ENCODE assay signal across 22 cellular contexts in the genomic region with DNA sequence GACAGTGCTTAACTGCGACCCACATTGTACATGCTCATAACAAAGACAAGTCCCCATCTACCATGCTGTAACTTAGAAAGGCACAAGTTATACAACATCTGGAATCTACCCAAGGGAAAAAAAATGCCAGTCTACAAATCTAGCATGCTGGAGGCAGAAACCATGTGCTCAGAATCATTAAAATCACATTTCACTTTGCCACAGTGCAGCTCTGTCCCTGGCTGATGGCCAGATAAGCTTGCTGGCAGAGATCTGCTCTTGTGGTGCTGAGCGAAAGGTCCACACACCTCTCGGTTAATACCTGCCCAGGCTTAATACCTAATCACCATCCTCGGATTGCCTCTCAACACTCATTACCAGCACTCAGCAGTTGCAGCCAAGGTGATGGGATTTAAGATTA.
DNase-seq lines count a peak whose midpoint lies in the region; FAIRE-seq and TF ChIP-seq lines count a peak whose summit lies in the region.
"Had no signal": no experiment of that assay in that cellular context is flagged by ENCODE, and none has a peak within 500 bp of the region (broad histone marks: within the 10 kb centered on the region; RNA-seq: fewer than 3 reads in every experiment).

No MANE protein-coding gene starts in this region.

- no peak overlapping the region for H3K9ac ChIP-seq in kidney (ENCODE audit: low read length in 2 of 2)
- H3K9ac ChIP-seq: KMS-11 had no signal

- intact Hi-C loops in kidney (cut with DNase I), result no loop called here

- no peak for TF ChIP-seq CTCF in kidney (IDR thresholded peaks at IDR 0.05; ENCODE audit: borderline replicate concordance, extremely low read depth, insufficient read depth)
- no peak for TF ChIP-seq CTCF in endothelial cell (IDR thresholded peaks at IDR 0.05; ENCODE audit: unreplicated experiment)

- H3K9me3 Mint-ChIP-seq in endothelial cell (ENCODE audit: unreplicated experiment), result no peaks in the 10 kb centered on the region
- H3K9me3 Mint-ChIP-seq: activated naive CD4-positive, alpha-beta T cell treated with anti-CD3 and anti-CD28 coated beads, Interleukin-2, amount 50 U/mL, for 24 hours had no signal

- H3K4me3 ChIP-seq in kidney (ENCODE audit: low read length in 2 of 2), result no peak overlapping the region
- H3K4me3 ChIP-seq: ascending aorta, left ventricle myocardium inferior, SJCRH30, suprapubic skin, uterus had no signal

- H3K4me3 Mint-ChIP-seq in endothelial cell (ENCODE audit: unreplicated experiment), result no peak overlapping the region
- H3K4me3 Mint-ChIP-seq: activated naive CD4-positive, alpha-beta T cell treated with anti-CD3 and anti-CD28 coated beads, Interleukin-2, amount 50 U/mL, for 24 hours; T-helper 17 cell had no signal

- no peaks in the 10 kb centered on the region for H3K9me3 ChIP-seq in kidney (ENCODE audit: control insufficient read depth in 1 of 2, low read length in 2 of 2)
- H3K9me3 ChIP-seq: ascending aorta, left ventricle myocardium inferior, SJCRH30, suprapubic skin, uterus had no signal

- FAIRE-seq in kidney (lab: Jason Lieb, UNC), result peak; percentile 6
- FAIRE-seq: GM12891 had no signal

- peaks cover 3 to 9% of the 10 kb centered on the region in 2 donors for H3K4me1 ChIP-seq in kidney (ENCODE audit: control insufficient read depth in 1 of 2, insufficient read depth in 1 of 2, low read depth in 1 of 2, low read length in 2 of 2)
- H3K4me1 ChIP-seq: ascending aorta, left ventricle myocardium inferior, SJCRH30, suprapubic skin, uterus had no signal

- H3K27ac Mint-ChIP-seq in endothelial cell (ENCODE audit: unreplicated experiment), result no peak overlapping the region
- H3K27ac Mint-ChIP-seq: activated naive CD4-positive, alpha-beta T cell treated with anti-CD3 and anti-CD28 coated beads, Interleukin-2, amount 50 U/mL, for 24 hours; T-helper 17 cell had no signal

- H3K27ac ChIP-seq in kidney (ENCODE audit: low read depth in 2 of 2, low read length in 2 of 2), result no peak overlapping the region
- H3K27ac ChIP-seq: ascending aorta, epithelial cell of prostate, KMS-11, left ventricle myocardium inferior, SJCRH30, suprapubic skin, uterus had no signal

- H3K27me3 Mint-ChIP-seq in endothelial cell (ENCODE audit: unreplicated experiment), result peaks cover 4% of the 10 kb centered on the region

- peaks cover 3% of the 10 kb centered on the region for H3K36me3 Mint-ChIP-seq in endothelial cell (ENCODE audit: low read depth, unreplicated experiment)

- peak; percentile 90 for DNase-seq in DMS79 (lab: John Stamatoyannopoulos, UW)
- peak; percentile 10 for DNase-seq in NCI-H128 (lab: John Stamatoyannopoulos, UW; ENCODE audit: unreplicated experiment)
- DNase-seq in NCI-H2227 (lab: John Stamatoyannopoulos, UW; ENCODE audit: unreplicated experiment), result peak; percentile 71
- no peak for DNase-seq in kidney
- no peak for DNase-seq in DMS53 (lab: John Stamatoyannopoulos, UW)
- DNase-seq in endothelial cell (ENCODE audit: low spot score), result no peak
- no peak for DNase-seq in erythroblast (lab: John Stamatoyannopoulos, UW)
- DNase-seq: activated CD4-positive, alpha-beta T cell treated with anti-CD3 and anti-CD28 coated beads for 4 hours; cerebellar nuclear complex; left ventricle myocardium inferior; NCI-H226; NK-92 treated with Interleukin-12 subunit alpha and Interleukin-12 subunit beta, amount 100 ng/mL, for 24 hours; SJCRH30; stimulated activated CD4-positive, alpha-beta T cell treated with anti-CD3 and anti-CD28 coated beads, Interleukin-1b, Interleukin-23, amount 100 ng/mL, for 48 hours; T-helper 17 cell; uterus had no signal

- H3K4me1 Mint-ChIP-seq in endothelial cell (ENCODE audit: unreplicated experiment), result no peaks in the 10 kb centered on the region
- H3K4me1 Mint-ChIP-seq: activated naive CD4-positive, alpha-beta T cell treated with anti-CD3 and anti-CD28 coated beads, Interleukin-2, amount 50 U/mL, for 24 hours had no signal

- no peak for TF ChIP-seq POLR2A in erythroblast (IDR thresholded peaks at IDR 0.05; ENCODE audit: low read length)

- H3K36me3 ChIP-seq in kidney (ENCODE audit: control insufficient read depth in 1 of 2, insufficient read depth in 2 of 2, low read length in 2 of 2), result no peaks in the 10 kb centered on the region
- H3K36me3 ChIP-seq: ascending aorta, left ventricle myocardium inferior, SJCRH30, suprapubic skin, uterus had no signal

Comparison
In these comparisons a context has a peak if more than half of its experiments do, and no peak if none do; other contexts are left out.
1. DNase-seq: peak in DMS79 (single experiment), NCI-H128 (single experiment) and NCI-H2227 (single experiment); none in kidney (single experiment), DMS53 (single experiment), endothelial cell (single experiment) and erythroblast (0 of 2).